ENCODE assay signal across 12 cellular contexts in the genomic region with DNA sequence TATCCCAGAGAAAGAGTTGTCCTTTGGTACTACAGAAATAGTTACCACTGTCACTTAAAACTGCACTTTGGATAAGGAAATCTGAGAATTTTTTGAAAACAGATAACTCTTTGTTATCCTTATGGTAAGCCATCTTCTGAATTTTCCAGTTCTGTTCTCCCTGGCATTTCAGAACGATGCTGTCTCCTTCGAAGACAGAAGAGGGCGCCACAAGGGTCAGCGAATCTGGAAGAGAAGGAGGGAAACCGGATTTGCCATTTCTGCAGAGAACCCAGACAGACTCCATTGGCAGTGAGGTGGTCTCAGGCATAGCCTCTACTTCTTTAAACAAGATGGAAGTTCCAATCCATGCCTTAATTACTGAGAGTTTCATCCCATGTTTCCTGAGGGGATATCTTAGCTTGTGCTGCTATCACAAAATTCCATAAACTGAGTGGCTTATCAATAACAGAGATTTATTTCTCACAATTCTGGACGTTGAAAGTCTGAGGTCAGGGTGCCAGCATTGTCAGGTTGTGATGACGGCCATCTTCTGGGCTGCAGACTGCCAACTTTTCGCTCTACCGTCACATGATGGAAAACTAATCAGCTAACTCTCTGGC. TPM values are rescaled to one million over a fixed set of nuclear protein-coding genes. Genes with fewer than 3 reads are reported as not detected.
DNase-seq lines count a peak whose midpoint lies in the region; ATAC-seq and TF ChIP-seq lines count a peak whose summit lies in the region.
"Had no signal": no experiment of that assay in that cellular context is flagged by ENCODE, and none has a peak within 500 bp of the region (broad histone marks: within the 10 kb centered on the region; RNA-seq: fewer than 3 reads in every experiment).

No MANE protein-coding gene starts in this region.

- TF ChIP-seq CTCF in A673 (conservative IDR thresholded peaks at IDR 0.05; ENCODE audit: low read depth, low read length) (peak; percentile 68), GM12872 (IDR thresholded peaks at IDR 0.05; ENCODE audit: insufficient read depth, low read depth, low read length) (peak; percentile 52), foreskin keratinocyte (conservative IDR thresholded peaks at IDR 0.05) (peak; percentile 42), ovary (IDR thresholded peaks at IDR 0.05) (no peak)

- POLR2A ChIA-PET in A673 (lab: Charles Lee; ENCODE audit: low non-redundant PET), result no interaction called here

- no peaks in the 10 kb centered on the region for H3K9me3 ChIP-seq in A673 (ENCODE audit: low read depth, low read length, poor library complexity, severe bottlenecking)
- H3K9me3 ChIP-seq in ovary, result no peaks in the 10 kb centered on the region
- H3K9me3 ChIP-seq: BLaER1 had no signal

- TF ChIP-seq POLR2A in ovary (IDR thresholded peaks at IDR 0.05), result no peak

- ATAC-seq in foreskin keratinocyte (no peak), GM21526 (IDR thresholded peaks at IDR 0.05; ENCODE audit: low FRiP score, unreplicated experiment) (no peak), HG02840 (IDR thresholded peaks at IDR 0.05; ENCODE audit: low FRiP score, unreplicated experiment) (no peak)
- ATAC-seq: activated naive CD8-positive, alpha-beta T cell treated with anti-CD3 and anti-CD28 coated beads, Interleukin-2, amount 50 U/mL, for 24 hours had no signal

- CTCF ChIA-PET in A673 (lab: Charles Lee), result no interaction called here

- H3K4me3 ChIP-seq in A673 (ENCODE audit: low read depth, low read length, poor library complexity, severe bottlenecking) (no peak overlapping the region), ovary (no peak overlapping the region)
- H3K4me3 ChIP-seq: BLaER1 had no signal

- DNase-seq in A673 (ENCODE audit: low spot score) (peak; percentile 59), OCI-M1 (lab: John Stamatoyannopoulos, UW) (peak; percentile 12), foreskin keratinocyte (no peak), NCI-H2107 treated with DMSO at 0.1 percent for 48 hours (lab: John Stamatoyannopoulos, UW; ENCODE audit: unreplicated experiment) (no peak), ovary (no peak)
- DNase-seq: activated naive CD8-positive, alpha-beta T cell treated with anti-CD3 and anti-CD28 coated beads, Interleukin-2, amount 50 U/mL, for 24 hours; NCI-H1436 treated with DMSO at 0.1 percent for 48 hours; occipital lobe had no signal

- H3K27me3 ChIP-seq in A673 (replicated peaks; ENCODE audit: insufficient read depth, low read depth, low read length, poor library complexity) (no peaks in the 10 kb centered on the region), foreskin keratinocyte (peaks cover 2% of the 10 kb centered on the region), ovary (no peaks in the 10 kb centered on the region)
- H3K27me3 ChIP-seq: BLaER1 had no signal

- no peak for TF ChIP-seq EP300 in ovary (IDR thresholded peaks at IDR 0.05)

- no TSS peak for BruUV-seq in A673 (replicated peaks; lab: Mats Ljungman, UMichigan)

- intact Hi-C loops in A673 (cut with micrococcal nuclease; ENCODE audit: unreplicated experiment) (loop anchor here (2.0 to 10.0 kb wide), 3 partner anchors 177 to 354 kb away; a partner anchor contains a TSS), ovary (cut with DNase I) (no loop called here)

- H3K4me1 ChIP-seq in A673 (ENCODE audit: insufficient read depth, low read length, poor library complexity, severe bottlenecking), result peaks cover 19% of the 10 kb centered on the region
- H3K4me1 ChIP-seq in foreskin keratinocyte, result no peaks in the 10 kb centered on the region
- no peaks in the 10 kb centered on the region for H3K4me1 ChIP-seq in ovary (ENCODE audit: insufficient read depth)

- H3K27ac ChIP-seq in A673 (ENCODE audit: low read depth, low read length, poor library complexity, severe bottlenecking), result no peak overlapping the region
- H3K27ac ChIP-seq in foreskin keratinocyte, result no peak overlapping the region
- H3K27ac ChIP-seq in ovary, result no peak overlapping the region
- H3K27ac ChIP-seq: BLaER1 had no signal

- H3K36me3 ChIP-seq in A673 (ENCODE audit: insufficient read depth, low read length, poor library complexity, severe bottlenecking) (no peaks in the 10 kb centered on the region), ovary (no peaks in the 10 kb centered on the region)
- H3K36me3 ChIP-seq: BLaER1 had no signal

- 36 to 46% (median 43%) methylated on average over 9 of the region's 9 CpGs for WGBS in ovary, 3 donors

RNA-seq across cellular contexts. Expression of gene FCRL2, which starts 6.4 kb away (rescaled TPM):
- total RNA-seq in A673 (2021) (not detected in 2 replicates), foreskin keratinocyte (not detected in 2 replicates), ovary (under 1 TPM in 1 of 7 donors, not detected in 6; 0.11 TPM)
- polyA plus RNA-seq in foreskin keratinocyte (not detected in 2 replicates), ovary (under 1 TPM in 1 of 2 donors, not detected in 1; 0.12 TPM)
- total RNA-seq: occipital lobe had no signal

RNA-seq across cellular contexts. Expression of gene FCRL1, which starts 49.4 kb away (rescaled TPM):
- not detected in 2 replicates for total RNA-seq in A673 (2021)
- not detected in 2 replicates for total RNA-seq in foreskin keratinocyte
- not detected in 2 replicates for polyA plus RNA-seq in foreskin keratinocyte
- total RNA-seq in ovary, result under 1 TPM in 1 of 7 donors, not detected in 6; 0.65 TPM
- under 1 TPM in 1 of 2 donors, not detected in 1; 0.08 TPM for polyA plus RNA-seq in ovary

Comparison
In these comparisons a context has a peak if more than half of its experiments do, and no peak if none do; other contexts are left out.
1. DNase-seq: peak in A673 (single experiment) and OCI-M1 (single experiment); none in foreskin keratinocyte (0 of 2), NCI-H2107 treated with DMSO at 0.1 percent for 48 hours (single experiment) and ovary (0 of 5).
2. CTCF ChIP-seq: peak in A673 (single experiment), GM12872 (single experiment) and foreskin keratinocyte (single experiment); none in ovary (0 of 3).